Comparison of ENCODE assay signal across 25 cellular contexts in genomic region chr13:100464006-100464405, GRCh38.
"Had no signal": no experiment of that assay in that cellular context is flagged by ENCODE, and none has a peak within 500 bp of the region (broad histone marks: within the 10 kb centered on the region; RNA-seq: fewer than 3 reads in every experiment).

No MANE protein-coding gene starts in this region.

- H3K27ac Mint-ChIP-seq: dendritic cell treated with granulocyte-macrophage colony-stimulating factor and Interleukin-4, amounts not matched to agents 40 ng/mL and 50 ng/mL, for 4 days; endodermal cell; natural killer cell treated with Interleukin-12 subunit alpha and Interleukin-12 subunit beta and Interleukin-15 and Interleukin-18, amount 100 ng/mL, for 72 hours; neural progenitor cell; progenitor cell of endocrine pancreas; stimulated activated memory B cell treated with anti-CD40 and anti-IgM and Interleukin-4, amounts not matched to agents 10 μg/mL and 1 μg/mL and 100 μg/mL, for 72 hours; stimulated activated naive CD8-positive, alpha-beta T cell treated with anti-CD3 and anti-CD28 coated beads, Interleukin-15, Interleukin-2, amounts not matched to agents 100 ng/mL and 50 ng/mL, for 24 hours had no signal

- H3K9me3 ChIP-seq: gastrocnemius medialis, lower lobe of right lung, pancreas, tibial artery, uterus had no signal

- H3K27me3 ChIP-seq: gastrocnemius medialis, left lung, neural progenitor cell, pancreas, tibial artery, upper lobe of left lung, uterus had no signal

- H3K9ac ChIP-seq: neural progenitor cell had no signal

- H3K36me3 Mint-ChIP-seq: natural killer cell treated with Interleukin-12 subunit alpha and Interleukin-12 subunit beta and Interleukin-15 and Interleukin-18, amount 100 ng/mL, for 72 hours had no signal

- H3K4me3 ChIP-seq: gastrocnemius medialis, left lung, lower lobe of right lung, neural progenitor cell, pancreas, smooth muscle cell, tibial artery, upper lobe of left lung, uterus had no signal

- H3K4me3 Mint-ChIP-seq: dendritic cell treated with granulocyte-macrophage colony-stimulating factor and Interleukin-4, amounts not matched to agents 40 ng/mL and 50 ng/mL, for 4 days; endodermal cell; natural killer cell treated with Interleukin-12 subunit alpha and Interleukin-12 subunit beta and Interleukin-15 and Interleukin-18, amount 100 ng/mL, for 72 hours; neural progenitor cell; stimulated activated memory B cell treated with anti-CD40 and anti-IgM and Interleukin-4, amounts not matched to agents 10 μg/mL and 1 μg/mL and 100 μg/mL, for 72 hours; stimulated activated naive CD8-positive, alpha-beta T cell treated with anti-CD3 and anti-CD28 coated beads, Interleukin-15, Interleukin-2, amounts not matched to agents 100 ng/mL and 50 ng/mL, for 24 hours had no signal

- H3K27ac ChIP-seq: gastrocnemius medialis, left lung, lower lobe of right lung, neural progenitor cell, pancreas, tibial artery, upper lobe of left lung, uterus had no signal

- H3K4me2 ChIP-seq: neural progenitor cell, smooth muscle cell had no signal

- H3K4me1 Mint-ChIP-seq: stimulated activated memory B cell treated with anti-CD40 and anti-IgM and Interleukin-4, amounts not matched to agents 10 μg/mL and 1 μg/mL and 100 μg/mL, for 72 hours had no signal

- DNase-seq: effector CD4-positive, alpha-beta T cell; endodermal cell; gastrocnemius medialis; glutamatergic neuron; left lung; lower lobe of right lung; mesenchymal stem cell; midbrain; nucleus accumbens; pancreas; right cardiac atrium; stimulated activated CD4-positive, alpha-beta T cell treated with anti-CD3 and anti-CD28 coated beads, Interleukin-4, amount 100 ng/mL, for 1 hour; stimulated activated CD8-positive, alpha-beta memory T cell treated with anti-CD3 and anti-CD28 coated beads, Interleukin-4, amount 100 ng/mL, for 48 hours; tibial artery; upper lobe of left lung; uterus had no signal

- H2AFZ ChIP-seq: neural progenitor cell had no signal

- H3K4me1 ChIP-seq: left lung, lower lobe of right lung, pancreas, tibial artery, upper lobe of left lung, uterus had no signal

- H3K27me3 Mint-ChIP-seq: dendritic cell treated with granulocyte-macrophage colony-stimulating factor and Interleukin-4, amounts not matched to agents 40 ng/mL and 50 ng/mL, for 4 days; natural killer cell treated with Interleukin-12 subunit alpha and Interleukin-12 subunit beta and Interleukin-15 and Interleukin-18, amount 100 ng/mL, for 72 hours; progenitor cell of endocrine pancreas; stimulated activated memory B cell treated with anti-CD40 and anti-IgM and Interleukin-4, amounts not matched to agents 10 μg/mL and 1 μg/mL and 100 μg/mL, for 72 hours; stimulated activated naive CD8-positive, alpha-beta T cell treated with anti-CD3 and anti-CD28 coated beads, Interleukin-15, Interleukin-2, amounts not matched to agents 100 ng/mL and 50 ng/mL, for 24 hours had no signal

- H3K9me3 Mint-ChIP-seq: dendritic cell treated with granulocyte-macrophage colony-stimulating factor and Interleukin-4, amounts not matched to agents 40 ng/mL and 50 ng/mL, for 4 days; natural killer cell treated with Interleukin-12 subunit alpha and Interleukin-12 subunit beta and Interleukin-15 and Interleukin-18, amount 100 ng/mL, for 72 hours; stimulated activated naive CD8-positive, alpha-beta T cell treated with anti-CD3 and anti-CD28 coated beads, Interleukin-15, Interleukin-2, amounts not matched to agents 100 ng/mL and 50 ng/mL, for 24 hours had no signal

- H3K36me3 ChIP-seq: gastrocnemius medialis, left lung, lower lobe of right lung, neural progenitor cell, pancreas, tibial artery, upper lobe of left lung, uterus had no signal

- FAIRE-seq: colon, keratinocyte, pancreas had no signal
